In the genomic region with DNA sequence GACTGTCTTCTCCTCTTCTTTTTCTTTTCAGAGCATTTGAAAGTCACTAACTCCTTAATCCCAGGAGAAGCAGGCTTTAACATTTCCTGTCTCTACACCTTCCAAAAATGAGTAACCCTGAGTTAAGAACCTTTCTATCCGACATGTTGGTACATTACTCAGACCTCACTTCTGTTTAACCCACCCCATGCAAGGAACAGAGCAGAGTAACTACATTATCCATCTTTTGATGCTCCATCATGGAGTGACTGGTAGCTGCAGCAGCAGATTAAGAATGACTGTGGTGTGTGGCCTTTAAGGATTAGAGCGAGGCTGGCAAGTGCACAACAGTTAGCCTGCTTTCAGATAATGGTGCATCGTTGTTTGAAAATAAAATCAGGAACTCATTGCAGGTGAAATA, we compare ENCODE assay signal across 9 cellular contexts. TPM values are rescaled to one million over a fixed set of nuclear protein-coding genes. Genes with fewer than 3 reads are reported as not detected.
DNase-seq lines count a peak whose midpoint lies in the region; ATAC-seq and TF ChIP-seq lines count a peak whose summit lies in the region.
"Had no signal": no experiment of that assay in that cellular context is flagged by ENCODE, and none has a peak within 500 bp of the region (broad histone marks: within the 10 kb centered on the region; RNA-seq: fewer than 3 reads in every experiment).

No MANE protein-coding gene starts in this region.

- no peaks in the 10 kb centered on the region for H3K9me3 ChIP-seq in BLaER1 treated with 17β-estradiol and CSF1 and Interleukin-3, amounts not matched to agents 10 nM and 100 nM (replicated peaks in 1 of 11)
- H3K9me3 ChIP-seq in OCI-LY7 (ENCODE audit: low read length): no peaks in the 10 kb centered on the region

- no peaks in the 10 kb centered on the region for H3K9me2 ChIP-seq in OCI-LY7 (ENCODE audit: insufficient read depth, low read length)

- H3K4me1 ChIP-seq in BLaER1 treated with 17β-estradiol and CSF1 and Interleukin-3, amounts not matched to agents 10 nM and 100 nM: peaks cover 59 to 85% (median 80%) of the 10 kb centered on the region in 10 experiments
- H3K4me1 ChIP-seq in OCI-LY7 (ENCODE audit: insufficient read depth, low read length, poor library complexity, severe bottlenecking): peaks cover 30% of the 10 kb centered on the region

- POLR2A ChIA-PET in OCI-LY7 (lab: Charles Lee): no interaction called here

- no TSS peak for BruUV-seq in OCI-LY7 (replicated peaks; lab: Mats Ljungman, UMichigan)

- peak overlapping the region; percentile 81 to 90 (median 88); a peak in 21 of 22 replicates for H3K9ac ChIP-seq in BLaER1 treated with 17β-estradiol and CSF1 and Interleukin-3, amounts not matched to agents 10 nM and 100 nM

- H3K9me3 Mint-ChIP-seq in neural crest cell: no peaks in the 10 kb centered on the region

- H2AFZ ChIP-seq in OCI-LY7 (ENCODE audit: low read length): no peak overlapping the region

- H3K27ac ChIP-seq in BLaER1 treated with 17β-estradiol and CSF1 and Interleukin-3, amounts not matched to agents 10 nM and 100 nM: peak overlapping the region in 10 of 11 experiments; percentile 85 to 92 (median 90); a peak in 19 of 22 replicates
- no peak overlapping the region for H3K27ac ChIP-seq in OCI-LY7 (ENCODE audit: low read depth, low read length, poor library complexity, severe bottlenecking)
- peak overlapping the region; percentile 97 to 98 for H3K27ac ChIP-seq in coronary artery

- peak overlapping the region; percentile 90 to 99 (median 94) for H3K4me2 ChIP-seq in BLaER1 treated with 17β-estradiol and CSF1 and Interleukin-3, amounts not matched to agents 10 nM and 100 nM
- H3K4me2 ChIP-seq in OCI-LY7 (ENCODE audit: low read length): peak overlapping the region; percentile 74

- H3K27me3 Mint-ChIP-seq in neural crest cell (ENCODE audit: low read depth): peaks cover 8% of the 10 kb centered on the region

- H3K36me3 ChIP-seq in BLaER1 treated with 17β-estradiol and CSF1 and Interleukin-3, amounts not matched to agents 10 nM and 100 nM: peaks cover 0 to 33% (median 28%) of the 10 kb centered on the region in 11 experiments; a peak in 18 of 22 replicates
- no peaks in the 10 kb centered on the region for H3K36me3 ChIP-seq in OCI-LY7 (ENCODE audit: insufficient read depth, low read length)

- no peak for TF ChIP-seq CTCF in OCI-LY7 (conservative IDR thresholded peaks at IDR 0.05; ENCODE audit: low read length)
- TF ChIP-seq CTCF in coronary artery (IDR thresholded peaks at IDR 0.05): no peak
- no peak for TF ChIP-seq CTCF in neural crest cell (conservative IDR thresholded peaks at IDR 0.05)

- peaks cover 0 to 14% (median 0%) of the 10 kb centered on the region in 11 experiments; a peak in 4 of 22 replicates for H4K20me1 ChIP-seq in BLaER1 treated with 17β-estradiol and CSF1 and Interleukin-3, amounts not matched to agents 10 nM and 100 nM
- H4K20me1 ChIP-seq in OCI-LY7 (ENCODE audit: insufficient read depth, low read length): no peaks in the 10 kb centered on the region

- intact Hi-C loops in OCI-LY7 (cut with micrococcal nuclease; ENCODE audit: unreplicated experiment): loop anchor here (2.0 kb wide), 1 partner anchor 345 kb away; a partner anchor contains a TSS

- no peak for ATAC-seq in HG02973 (IDR thresholded peaks at IDR 0.05; ENCODE audit: unreplicated experiment)
- no peak for ATAC-seq in GM21526 (IDR thresholded peaks at IDR 0.05; ENCODE audit: low FRiP score, unreplicated experiment)

- H3K27me3 ChIP-seq in BLaER1 treated with 17β-estradiol and CSF1 and Interleukin-3, amounts not matched to agents 10 nM and 100 nM: no peaks in the 10 kb centered on the region

- H3K4me3 ChIP-seq in BLaER1 treated with 17β-estradiol and CSF1 and Interleukin-3, amounts not matched to agents 10 nM and 100 nM: peak overlapping the region; percentile 66 to 82 (median 74)
- H3K4me3 ChIP-seq in OCI-LY7 (ENCODE audit: low read depth, low read length, poor library complexity, severe bottlenecking): peak overlapping the region; percentile 71
- H3K4me3 ChIP-seq in coronary artery: peak overlapping the region; percentile 67

- DNase-seq in OCI-LY7 (ENCODE audit: low spot score) (no peak), coronary artery (ENCODE audit: low spot score) (no peak), neural crest cell (ENCODE audit: low read depth, low spot score) (no peak), NCI-H1417 treated with DMSO at 0.1 percent for 48 hours (lab: John Stamatoyannopoulos, UW) (no peak), UCSD-AML1 (lab: John Stamatoyannopoulos, UW; ENCODE audit: unreplicated experiment) (no peak)
- DNase-seq: NCI-H2107 had no signal

- CTCF ChIA-PET in OCI-LY7 (lab: Charles Lee; ENCODE audit: unreplicated experiment): interaction anchor here (2.4 kb wide), 1 partner anchor 345 kb away, joined by 10 read pairs; a partner anchor contains a TSS

- H3K4me1 Mint-ChIP-seq in neural crest cell: peaks cover 50% of the 10 kb centered on the region

- peaks cover 10% of the 10 kb centered on the region; the same call in 1 of the 2 replicates for H3K79me2 ChIP-seq in OCI-LY7 (ENCODE audit: insufficient read depth, low read depth, low read length)

- no peak overlapping the region for H3K27ac Mint-ChIP-seq in neural crest cell (ENCODE audit: unreplicated experiment)

- peak overlapping the region; percentile 44 for H3K4me3 Mint-ChIP-seq in neural crest cell

- no peaks in the 10 kb centered on the region for H3K36me3 Mint-ChIP-seq in neural crest cell (ENCODE audit: low read depth)

RNA-seq across cellular contexts. Expression of gene TRAF3IP2, which starts 2.0 kb away (rescaled TPM):
- 9.4 and 9.5 TPM in 2 replicates for total RNA-seq in OCI-LY7 (2014; rRNA removed; shearing (Covaris generic))
- total RNA-seq in OCI-LY7 (2022) (20.3 and 21.9 TPM in 2 replicates), neural crest cell (1.8 and 2.4 TPM in 2 replicates)
